In the genomic region with DNA sequence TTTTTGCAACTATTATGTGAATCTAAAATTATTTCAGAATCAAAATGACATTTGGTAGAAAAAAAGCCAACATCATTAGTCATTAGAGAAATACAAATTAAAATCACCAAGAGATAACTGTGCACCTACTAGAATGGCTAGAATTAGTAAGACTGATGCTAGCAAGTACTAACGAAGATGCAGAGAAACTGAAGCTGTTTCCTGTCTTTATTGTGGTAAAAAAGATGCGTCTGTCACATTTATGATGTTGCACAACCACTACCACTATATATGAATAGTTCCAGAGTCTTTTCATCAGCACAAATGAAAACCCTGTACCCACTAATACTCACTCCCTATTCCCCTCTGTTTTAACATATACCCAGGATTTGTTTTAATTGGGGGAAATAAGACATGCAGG, we compare ENCODE assay signal across 21 cellular contexts. TPM values are rescaled to one million over a fixed set of nuclear protein-coding genes. Genes with fewer than 3 reads are reported as not detected.
DNase-seq lines count a peak whose midpoint lies in the region; ATAC-seq and TF ChIP-seq lines count a peak whose summit lies in the region.
"Had no signal": no experiment of that assay in that cellular context is flagged by ENCODE, and none has a peak within 500 bp of the region (broad histone marks: within the 10 kb centered on the region; RNA-seq: fewer than 3 reads in every experiment).

No MANE protein-coding gene starts in this region.

- H3K27ac ChIP-seq in psoas muscle = no peak overlapping the region
- H3K27ac ChIP-seq: A549 had no signal

- no peak overlapping the region for H3K4me3 Mint-ChIP-seq in stimulated activated naive CD8-positive, alpha-beta T cell treated with anti-CD3 and anti-CD28 coated beads, Interleukin-15, amount 100 ng/mL, for 72 hours
- H3K4me3 Mint-ChIP-seq: GM23338, H9 had no signal

- DNase-seq in stimulated activated naive CD8-positive, alpha-beta T cell treated with anti-CD3 and anti-CD28 coated beads, Interleukin-15, amount 100 ng/mL, for 72 hours = no peak
- no peak for DNase-seq in stimulated activated naive CD8-positive, alpha-beta T cell treated with anti-CD3 and anti-CD28 coated beads, Interleukin-15, Interleukin-2, amounts not matched to agents 100 U/mL and 50 U/mL, for 24 hours
- DNase-seq in Jurkat, Clone E6-1 (ENCODE audit: low read depth, low spot score) = peak; percentile 42
- DNase-seq in fibroblast of villous mesenchyme (ENCODE audit: low read depth) (peak; percentile 11), psoas muscle (no peak)
- DNase-seq: 8988T; ACHN; AML-193; BE2C; C1 segment of cervical spinal cord; CD4-positive, alpha-beta memory T cell; COR-L47; DMS153; EL; GDM1; H9 had no signal

- no peaks in the 10 kb centered on the region for H3K4me1 Mint-ChIP-seq in stimulated activated naive CD8-positive, alpha-beta T cell treated with anti-CD3 and anti-CD28 coated beads, Interleukin-15, amount 100 ng/mL, for 72 hours
- H3K4me1 Mint-ChIP-seq: GM23338, H9 had no signal

- no peaks in the 10 kb centered on the region for H3K36me3 ChIP-seq in psoas muscle (ENCODE audit: insufficient read depth in 1 of 2, low read depth in 1 of 2)
- H3K36me3 ChIP-seq: BE2C had no signal

- peak; percentile 55 for ATAC-seq in stimulated activated naive CD8-positive, alpha-beta T cell treated with anti-CD3 and anti-CD28 coated beads, Interleukin-15, amount 100 ng/mL, for 72 hours
- no peak for ATAC-seq in stimulated activated naive CD8-positive, alpha-beta T cell treated with anti-CD3 and anti-CD28 coated beads, Interleukin-15, Interleukin-2, amounts not matched to agents 100 U/mL and 50 U/mL, for 24 hours
- no peak for ATAC-seq in psoas muscle
- ATAC-seq in GM21360 (IDR thresholded peaks at IDR 0.05; ENCODE audit: unreplicated experiment) = no peak
- ATAC-seq: GM12878, GM23338, HCT116 had no signal

- intact Hi-C loops in psoas muscle (cut with DNase I) = no loop called here

- H3K4me3 ChIP-seq in Jurkat, Clone E6-1 (ENCODE audit: low read length) = no peak overlapping the region
- H3K4me3 ChIP-seq in fibroblast of villous mesenchyme (ENCODE audit: low read depth, low read length) (no peak overlapping the region), psoas muscle (no peak overlapping the region)
- H3K4me3 ChIP-seq: A549, GM12878, GM23338 had no signal

- no peaks in the 10 kb centered on the region for H3K9me3 ChIP-seq in psoas muscle
- H3K9me3 ChIP-seq: A549, BE2C had no signal

- peaks cover 65% of the 10 kb centered on the region for H3K27me3 Mint-ChIP-seq in stimulated activated naive CD8-positive, alpha-beta T cell treated with anti-CD3 and anti-CD28 coated beads, Interleukin-15, amount 100 ng/mL, for 72 hours

- H3K27me3 ChIP-seq in psoas muscle (ENCODE audit: insufficient read depth in 3 of 3, low read length in 2 of 3) = peaks cover 1 to 42% (median 2%) of the 10 kb centered on the region in 3 donors

- 56 to 70% (median 59%) methylated on average over 2 of the region's 2 CpGs for WGBS in psoas muscle, 3 donors

- peaks cover 0 to 4% of the 10 kb centered on the region in 2 donors for H3K9me3 Mint-ChIP-seq in stimulated activated naive CD8-positive, alpha-beta T cell treated with anti-CD3 and anti-CD28 coated beads, Interleukin-15, amount 100 ng/mL, for 72 hours
- H3K9me3 Mint-ChIP-seq: GM23338, H9 had no signal

- H3K4me1 ChIP-seq in psoas muscle = no peaks in the 10 kb centered on the region
- H3K4me1 ChIP-seq: A549, BE2C had no signal

- no peak overlapping the region for H3K27ac Mint-ChIP-seq in stimulated activated naive CD8-positive, alpha-beta T cell treated with anti-CD3 and anti-CD28 coated beads, Interleukin-15, amount 100 ng/mL, for 72 hours
- H3K27ac Mint-ChIP-seq: CD4-positive, alpha-beta memory T cell; GM23338; H9 had no signal

- no peak for TF ChIP-seq CTCF in fibroblast of villous mesenchyme (IDR thresholded peaks at IDR 0.05; ENCODE audit: insufficient read depth, low read depth, low read length)
- no peak for TF ChIP-seq CTCF in psoas muscle (IDR thresholded peaks at IDR 0.05)

RNA-seq across cellular contexts. Expression of gene TWIST2, which starts 16.7 kb away (rescaled TPM):
- polyA plus RNA-seq in Jurkat, Clone E6-1 (2012; ENCODE audit: insufficient read depth, insufficient read length) = not detected
- total RNA-seq in fibroblast of villous mesenchyme (47.4 and 58.7 TPM in 2 replicates), psoas muscle (1 to 10 TPM in 1 of 4 donors, under 1 TPM in 3; 0.58 to 1.2 (median 0.85) TPM)
- polyA plus RNA-seq in psoas muscle = 1 to 10 TPM in 1 of 3 donors, under 1 TPM in 2; 0.67 to 1.0 (median 0.90) TPM
- total RNA-seq: CD4-positive, alpha-beta memory T cell; GM12878 had no signal
- polyA plus RNA-seq: CD4-positive, alpha-beta memory T cell; GM12878 had no signal

Comparison
In these comparisons a context has a peak if more than half of its experiments do, and no peak if none do; other contexts are left out.
1. DNase-seq: peak in Jurkat, Clone E6-1 (single experiment) and fibroblast of villous mesenchyme (single experiment); none in stimulated activated naive CD8-positive, alpha-beta T cell treated with anti-CD3 and anti-CD28 coated beads, Interleukin-15, amount 100 ng/mL, for 72 hours (0 of 2), stimulated activated naive CD8-positive, alpha-beta T cell treated with anti-CD3 and anti-CD28 coated beads, Interleukin-15, Interleukin-2, amounts not matched to agents 100 U/mL and 50 U/mL, for 24 hours (single experiment) and psoas muscle (0 of 2).
2. RNA of gene TWIST2, which starts 16.7 kb away (total RNA-seq): 47.4 to 58.7 TPM in fibroblast of villous mesenchyme; 0.58 to 1.2 TPM in psoas muscle; every median in the first group is over 10 times any median in the second.